Comparison of ENCODE assay signal across 26 cellular contexts in genomic region chr4:129138762-129139496, GRCh38. TPM values are rescaled to one million over a fixed set of nuclear protein-coding genes. Genes with fewer than 3 reads are reported as not detected.
DNase-seq lines count a peak whose midpoint lies in the region; FAIRE-seq and TF ChIP-seq lines count a peak whose summit lies in the region.
"Had no signal": no experiment of that assay in that cellular context is flagged by ENCODE, and none has a peak within 500 bp of the region (broad histone marks: within the 10 kb centered on the region; RNA-seq: fewer than 3 reads in every experiment).

No MANE protein-coding gene starts in this region.

- peak; percentile 17 to 56 for DNase-seq in T47D (ENCODE audit: low read depth in 1 of 2, low spot score in 1 of 2)
- no peak for DNase-seq in breast epithelium (ENCODE audit: low spot score in 2 of 2)
- peak; percentile 52 for DNase-seq in NCI-H345 treated with DMSO at 0.1 percent for 48 hours (lab: John Stamatoyannopoulos, UW; ENCODE audit: unreplicated experiment)
- DNase-seq in bronchial epithelial cell (ENCODE audit: low read depth), result peak; percentile 38
- peak; percentile 57 for DNase-seq in renal cortical epithelial cell (ENCODE audit: low read depth)
- no peak for DNase-seq in activated CD4-positive, alpha-beta memory T cell treated with anti-CD3 and anti-CD28 coated beads, Interleukin-2, amount 10 ng/mL, durations not matched to agents 7 days and 5 days
- no peak for DNase-seq in activated CD4-positive, alpha-beta T cell treated with anti-CD3 and anti-CD28 coated beads, Interleukin-2, amount 10 ng/mL, durations not matched to agents 24 days and 14 days
- DNase-seq in NCI-H1694 treated with DMSO at 0.1 percent for 48 hours (lab: John Stamatoyannopoulos, UW), result no peak
- DNase-seq: activated CD4-positive, alpha-beta memory T cell treated with anti-CD3 and anti-CD28 coated beads for 36 hours; activated naive CD4-positive, alpha-beta T cell treated with anti-CD3 and anti-CD28 coated beads for 36 hours; activated T-cell treated with anti-CD3 and anti-CD28 coated beads for 4 hours; Calu3; erythroblast; gastrocnemius medialis; HFFc6; mesenchymal stem cell; NCI-H1694; stimulated activated CD4-positive, alpha-beta T cell treated with anti-CD3 and anti-CD28 coated beads, Interleukin-2, amount 100 ng/mL, for 48 hours; stimulated activated naive CD8-positive, alpha-beta T cell treated with anti-CD3 and anti-CD28 coated beads, Interleukin-15, Interleukin-2, amounts not matched to agents 100 U/mL and 50 U/mL, for 24 hours; T-helper 2 cell; tibial artery had no signal

- no peaks in the 10 kb centered on the region for H3K9me3 ChIP-seq in breast epithelium
- H3K9me3 ChIP-seq: BLaER1 treated with 17β-estradiol and CSF1 and Interleukin-3, amounts not matched to agents 10 nM and 100 nM; gastrocnemius medialis; SJSA1; tibial artery had no signal

- H3K36me3 ChIP-seq in breast epithelium (no peaks in the 10 kb centered on the region), bronchial epithelial cell (ENCODE audit: control insufficient read depth, insufficient read depth, low read length) (no peaks in the 10 kb centered on the region)
- H3K36me3 ChIP-seq: BLaER1 treated with 17β-estradiol and CSF1 and Interleukin-3, amounts not matched to agents 10 nM and 100 nM; gastrocnemius medialis; SJSA1; tibial artery had no signal

- peaks cover 10% of the 10 kb centered on the region for H3K27me3 Mint-ChIP-seq in activated CD4-positive, alpha-beta memory T cell treated with anti-CD3 and anti-CD28 coated beads, Interleukin-2, amount 10 ng/mL, durations not matched to agents 7 days and 5 days
- peaks cover 11% of the 10 kb centered on the region for H3K27me3 Mint-ChIP-seq in activated CD4-positive, alpha-beta T cell treated with anti-CD3 and anti-CD28 coated beads, Interleukin-2, amount 10 ng/mL, durations not matched to agents 24 days and 14 days

- H3K27ac ChIP-seq in breast epithelium, result no peak overlapping the region
- H3K27ac ChIP-seq: BLaER1 treated with 17β-estradiol and CSF1 and Interleukin-3, amounts not matched to agents 10 nM and 100 nM; gastrocnemius medialis; SJSA1; skin epidermis; tibial artery had no signal

- in situ Hi-C loops in T47D (cut with HindIII; ENCODE audit: low pct_unique_long_range_greater_than_20kb, low sequenced_read_pairs), result no loop called here

- no peaks in the 10 kb centered on the region for H3K27me3 ChIP-seq in breast epithelium
- H3K27me3 ChIP-seq in bronchial epithelial cell (ENCODE audit: control insufficient read depth, insufficient read depth, low read length), result no peaks in the 10 kb centered on the region
- H3K27me3 ChIP-seq: BLaER1 treated with 17β-estradiol and CSF1 and Interleukin-3, amounts not matched to agents 10 nM and 100 nM; gastrocnemius medialis; tibial artery had no signal

- CTCF ChIA-PET in activated CD4-positive, alpha-beta memory T cell treated with anti-CD3 and anti-CD28 coated beads, Interleukin-2, amount 10 ng/mL, durations not matched to agents 7 days and 5 days (lab: Charles Lee), result no interaction called here

- no peaks in the 10 kb centered on the region for H3K4me1 ChIP-seq in breast epithelium
- H3K4me1 ChIP-seq: gastrocnemius medialis, SJSA1, tibial artery had no signal

- H3K4me3 Mint-ChIP-seq in activated CD4-positive, alpha-beta memory T cell treated with anti-CD3 and anti-CD28 coated beads, Interleukin-2, amount 10 ng/mL, durations not matched to agents 7 days and 5 days, result no peak overlapping the region
- H3K4me3 Mint-ChIP-seq in activated CD4-positive, alpha-beta T cell treated with anti-CD3 and anti-CD28 coated beads, Interleukin-2, amount 10 ng/mL, durations not matched to agents 24 days and 14 days, result no peak overlapping the region
- H3K4me3 Mint-ChIP-seq: activated CD4-positive, alpha-beta memory T cell treated with anti-CD3 and anti-CD28 coated beads for 36 hours; activated naive CD4-positive, alpha-beta T cell treated with anti-CD3 and anti-CD28 coated beads for 36 hours; HFFc6; natural killer cell treated with Interleukin-12 subunit alpha and Interleukin-12 subunit beta and Interleukin-15 and Interleukin-18, amount 100 ng/mL, for 72 hours had no signal

- H3K36me3 Mint-ChIP-seq in activated CD4-positive, alpha-beta memory T cell treated with anti-CD3 and anti-CD28 coated beads, Interleukin-2, amount 10 ng/mL, durations not matched to agents 7 days and 5 days (ENCODE audit: low read depth), result no peaks in the 10 kb centered on the region
- H3K36me3 Mint-ChIP-seq in activated CD4-positive, alpha-beta T cell treated with anti-CD3 and anti-CD28 coated beads, Interleukin-2, amount 10 ng/mL, durations not matched to agents 24 days and 14 days (ENCODE audit: low read depth), result no peaks in the 10 kb centered on the region
- H3K36me3 Mint-ChIP-seq: activated CD4-positive, alpha-beta memory T cell treated with anti-CD3 and anti-CD28 coated beads for 36 hours; natural killer cell treated with Interleukin-12 subunit alpha and Interleukin-12 subunit beta and Interleukin-15 and Interleukin-18, amount 100 ng/mL, for 72 hours had no signal

- no peak overlapping the region for H3K27ac Mint-ChIP-seq in activated CD4-positive, alpha-beta memory T cell treated with anti-CD3 and anti-CD28 coated beads, Interleukin-2, amount 10 ng/mL, durations not matched to agents 7 days and 5 days
- no peak overlapping the region for H3K27ac Mint-ChIP-seq in activated CD4-positive, alpha-beta T cell treated with anti-CD3 and anti-CD28 coated beads, Interleukin-2, amount 10 ng/mL, durations not matched to agents 24 days and 14 days
- H3K27ac Mint-ChIP-seq: activated CD4-positive, alpha-beta memory T cell treated with anti-CD3 and anti-CD28 coated beads for 36 hours; activated naive CD4-positive, alpha-beta T cell treated with anti-CD3 and anti-CD28 coated beads for 36 hours; HFFc6; natural killer cell treated with Interleukin-12 subunit alpha and Interleukin-12 subunit beta and Interleukin-15 and Interleukin-18, amount 100 ng/mL, for 72 hours had no signal

- TF ChIP-seq CTCF in breast epithelium (IDR thresholded peaks at IDR 0.05), result no peak
- TF ChIP-seq CTCF in bronchial epithelial cell (IDR thresholded peaks at IDR 0.05; ENCODE audit: insufficient read depth, low read length, severe bottlenecking), result no peak

- FAIRE-seq in bronchial epithelial cell (lab: Jason Lieb, UNC), result peak; percentile 97
- FAIRE-seq: GM18507 had no signal

- H3K4me1 Mint-ChIP-seq in activated CD4-positive, alpha-beta memory T cell treated with anti-CD3 and anti-CD28 coated beads, Interleukin-2, amount 10 ng/mL, durations not matched to agents 7 days and 5 days, result no peaks in the 10 kb centered on the region
- H3K4me1 Mint-ChIP-seq in activated CD4-positive, alpha-beta T cell treated with anti-CD3 and anti-CD28 coated beads, Interleukin-2, amount 10 ng/mL, durations not matched to agents 24 days and 14 days, result no peaks in the 10 kb centered on the region

- no peak for TF ChIP-seq POLR2A in breast epithelium (IDR thresholded peaks at IDR 0.05)

- intact Hi-C loops in breast epithelium (cut with DNase I; ENCODE audit: low total_unique reads), result no loop called here
- intact Hi-C loops in activated CD4-positive, alpha-beta T cell treated with anti-CD3 and anti-CD28 coated beads, Interleukin-2, amount 10 ng/mL, durations not matched to agents 24 days and 14 days (cut with micrococcal nuclease), result no loop called here

- H3K4me3 ChIP-seq in breast epithelium (no peak overlapping the region), bronchial epithelial cell (ENCODE audit: low read depth, low read length) (no peak overlapping the region)
- H3K4me3 ChIP-seq: BLaER1 treated with 17β-estradiol and CSF1 and Interleukin-3, amounts not matched to agents 10 nM and 100 nM; gastrocnemius medialis; SJSA1; skin epidermis; tibial artery had no signal

- POLR2A ChIA-PET in activated CD4-positive, alpha-beta memory T cell treated with anti-CD3 and anti-CD28 coated beads, Interleukin-2, amount 10 ng/mL, durations not matched to agents 7 days and 5 days (lab: Charles Lee), result no interaction called here

- no peaks in the 10 kb centered on the region for H3K9me3 Mint-ChIP-seq in activated CD4-positive, alpha-beta memory T cell treated with anti-CD3 and anti-CD28 coated beads, Interleukin-2, amount 10 ng/mL, durations not matched to agents 7 days and 5 days
- no peaks in the 10 kb centered on the region for H3K9me3 Mint-ChIP-seq in activated CD4-positive, alpha-beta T cell treated with anti-CD3 and anti-CD28 coated beads, Interleukin-2, amount 10 ng/mL, durations not matched to agents 24 days and 14 days
- H3K9me3 Mint-ChIP-seq: activated CD4-positive, alpha-beta memory T cell treated with anti-CD3 and anti-CD28 coated beads for 36 hours; activated naive CD4-positive, alpha-beta T cell treated with anti-CD3 and anti-CD28 coated beads for 36 hours; HFFc6; natural killer cell treated with Interleukin-12 subunit alpha and Interleukin-12 subunit beta and Interleukin-15 and Interleukin-18, amount 100 ng/mL, for 72 hours had no signal

RNA-seq across cellular contexts. Expression of gene C4orf33, which starts 43.0 kb away (rescaled TPM):
- total RNA-seq in breast epithelium, result 10 to 100 TPM; 11.1 to 29.3 (median 12.0) TPM
- total RNA-seq in bronchial epithelial cell, result 4.7 and 6.6 TPM in 2 replicates
- 15.6 and 15.9 TPM in 2 replicates for total RNA-seq in renal cortical epithelial cell
- 10 to 100 TPM; 26.2 to 27.2 TPM for total RNA-seq in activated CD4-positive, alpha-beta memory T cell treated with anti-CD3 and anti-CD28 coated beads, Interleukin-2, amount 10 ng/mL, durations not matched to agents 7 days and 5 days
- 6.2 and 7.7 TPM in 2 replicates for total RNA-seq in activated CD4-positive, alpha-beta T cell treated with anti-CD3 and anti-CD28 coated beads, Interleukin-2, amount 10 ng/mL, durations not matched to agents 24 days and 14 days

RNA-seq across cellular contexts. Expression of gene SCLT1, which starts 45.6 kb away (rescaled TPM):
- total RNA-seq in breast epithelium, result 10 to 100 TPM; 11.5 to 23.6 (median 18.7) TPM
- total RNA-seq in bronchial epithelial cell, result 5.3 and 7.3 TPM in 2 replicates
- 9.0 and 11.1 TPM in 2 replicates for total RNA-seq in renal cortical epithelial cell
- 10 to 100 TPM; 36.4 to 37.8 TPM for total RNA-seq in activated CD4-positive, alpha-beta memory T cell treated with anti-CD3 and anti-CD28 coated beads, Interleukin-2, amount 10 ng/mL, durations not matched to agents 7 days and 5 days
- 24.2 and 25.4 TPM in 2 replicates for total RNA-seq in activated CD4-positive, alpha-beta T cell treated with anti-CD3 and anti-CD28 coated beads, Interleukin-2, amount 10 ng/mL, durations not matched to agents 24 days and 14 days

Comparison
In these comparisons a context has a peak if more than half of its experiments do, and no peak if none do; other contexts are left out.
1. DNase-seq: peak in T47D (2 of 2), NCI-H345 treated with DMSO at 0.1 percent for 48 hours (single experiment), bronchial epithelial cell (single experiment) and renal cortical epithelial cell (single experiment); none in breast epithelium (0 of 2), activated CD4-positive, alpha-beta memory T cell treated with anti-CD3 and anti-CD28 coated beads, Interleukin-2, amount 10 ng/mL, durations not matched to agents 7 days and 5 days (single experiment), activated CD4-positive, alpha-beta T cell treated with anti-CD3 and anti-CD28 coated beads, Interleukin-2, amount 10 ng/mL, durations not matched to agents 24 days and 14 days (single experiment) and NCI-H1694 treated with DMSO at 0.1 percent for 48 hours (single experiment).